ENCODE assay signal across 2 cellular contexts in genomic region chr1:15321601-15322000, GRCh38.
TF ChIP-seq lines count a peak whose summit lies in the region.

No MANE protein-coding gene starts in this region.

TF ChIP-seq in HepG2, 621 proteins besides CTCF, POLR2A, EP300 and RAD21 (continued from another document):
- TF ChIP-seq MNT (IDR thresholded peaks at IDR 0.05) (peak; percentile 84), STAG1 (CRISPR knock-in tag; IDR thresholded peaks at IDR 0.05) (no peak), TBX3 (IDR thresholded peaks at IDR 0.05; ENCODE audit: borderline replicate concordance) (no peak), ZXDC (CRISPR knock-in tag; IDR thresholded peaks at IDR 0.05) (no peak)

TF ChIP-seq in GM12878, 131 proteins besides CTCF, POLR2A, EP300 and RAD21 (continued from another document):
- TF ChIP-seq PAX8 (IDR thresholded peaks at IDR 0.05) = no peak
